1 cellular context compared by ENCODE assay signal in the genomic region with DNA sequence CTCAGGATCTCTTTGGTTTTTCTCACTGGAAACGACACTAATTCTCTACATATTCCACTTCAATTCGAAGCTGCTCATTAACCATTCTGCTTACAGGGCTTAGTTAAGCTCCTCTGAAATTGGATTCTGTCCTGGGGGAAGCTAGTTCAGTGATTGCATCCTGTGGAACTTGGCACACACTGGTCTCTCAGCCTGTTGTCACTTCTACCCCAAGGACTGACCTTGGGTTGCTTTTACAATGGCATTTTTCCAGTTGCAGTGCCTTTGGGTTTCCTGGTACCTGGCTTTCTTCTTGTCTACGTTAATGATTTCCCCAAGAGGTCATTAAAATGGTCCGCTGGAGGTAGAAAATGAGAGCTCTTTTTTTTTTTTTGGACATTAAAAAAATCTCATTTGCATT.
TF ChIP-seq lines count a peak whose summit lies in the region.

No MANE protein-coding gene starts in this region.

TF ChIP-seq in H1, 55 proteins besides CTCF, POLR2A, EP300 and RAD21:
- TF ChIP-seq, protein P1, sequence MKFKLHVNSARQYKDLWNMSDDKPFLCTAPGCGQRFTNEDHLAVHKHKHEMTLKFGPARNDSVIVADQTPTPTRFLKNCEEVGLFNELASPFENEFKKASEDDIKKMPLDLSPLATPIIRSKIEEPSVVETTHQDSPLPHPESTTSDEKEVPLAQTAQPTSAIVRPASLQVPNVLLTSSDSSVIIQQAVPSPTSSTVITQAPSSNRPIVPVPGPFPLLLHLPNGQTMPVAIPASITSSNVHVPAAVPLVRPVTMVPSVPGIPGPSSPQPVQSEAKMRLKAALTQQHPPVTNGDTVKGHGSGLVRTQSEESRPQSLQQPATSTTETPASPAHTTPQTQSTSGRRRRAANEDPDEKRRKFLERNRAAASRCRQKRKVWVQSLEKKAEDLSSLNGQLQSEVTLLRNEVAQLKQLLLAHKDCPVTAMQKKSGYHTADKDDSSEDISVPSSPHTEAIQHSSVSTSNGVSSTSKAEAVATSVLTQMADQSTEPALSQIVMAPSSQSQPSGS (IDR thresholded peaks at IDR 0.05; ENCODE audit: low read length): no peak
- TF ChIP-seq, protein P2, sequence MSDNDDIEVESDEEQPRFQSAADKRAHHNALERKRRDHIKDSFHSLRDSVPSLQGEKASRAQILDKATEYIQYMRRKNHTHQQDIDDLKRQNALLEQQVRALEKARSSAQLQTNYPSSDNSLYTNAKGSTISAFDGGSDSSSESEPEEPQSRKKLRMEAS (IDR thresholded peaks at IDR 0.05): no peak
- TF ChIP-seq RNF2 (IDR thresholded peaks at IDR 0.05; ENCODE audit: borderline replicate concordance, low read depth, low read length, missing control alignments, poor library complexity, severe bottlenecking): no peak
